In the genomic region with DNA sequence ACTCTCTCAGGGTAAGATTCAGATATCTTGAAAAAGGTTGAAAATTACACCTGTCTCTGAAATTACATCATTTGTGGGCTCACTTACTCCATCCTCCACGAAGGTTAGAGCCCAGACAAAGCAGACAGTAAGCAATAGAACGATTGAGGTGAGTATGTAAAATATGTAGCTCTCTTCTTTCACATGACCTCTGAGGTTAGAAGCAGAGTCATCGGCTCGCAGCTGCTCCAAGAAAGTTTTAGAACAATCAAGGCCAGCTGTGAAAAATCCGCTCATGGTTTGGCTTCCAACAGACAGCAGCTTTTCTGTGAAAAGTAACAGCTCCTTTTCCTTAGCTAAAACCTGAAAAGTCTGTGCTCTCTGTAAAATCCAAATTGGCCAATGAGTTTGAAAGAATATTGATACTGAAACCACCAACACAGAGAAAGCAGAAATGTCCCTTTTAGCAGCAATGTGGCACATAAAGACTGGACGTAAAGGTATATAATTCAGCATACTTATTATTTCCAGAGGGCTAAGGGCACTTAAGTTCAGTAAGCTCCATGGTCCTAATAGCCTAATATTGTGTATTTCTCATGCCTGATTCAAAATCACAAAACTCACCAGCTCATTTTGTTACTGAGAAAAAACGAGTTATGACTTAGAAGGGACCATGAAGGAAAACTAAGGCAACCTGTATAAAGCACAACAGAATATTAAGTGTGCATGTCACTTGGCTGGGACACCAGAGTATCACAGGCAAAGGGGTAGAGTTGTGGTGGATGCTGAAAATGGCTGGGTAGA, we compare ENCODE assay signal across 10 cellular contexts.
DNase-seq lines count a peak whose midpoint lies in the region; ATAC-seq lines count a peak whose summit lies in the region.
"Had no signal": no experiment of that assay in that cellular context is flagged by ENCODE, and none has a peak within 500 bp of the region (broad histone marks: within the 10 kb centered on the region; RNA-seq: fewer than 3 reads in every experiment).

No MANE protein-coding gene starts in this region.

- peak; percentile 27 for ATAC-seq in HG02759 (IDR thresholded peaks at IDR 0.05; ENCODE audit: unreplicated experiment)
- ATAC-seq in stimulated activated memory B cell treated with anti-CD40 and anti-IgM and Interleukin-4, amounts not matched to agents 10 μg/mL and 1 μg/mL and 100 μg/mL, for 72 hours = peak; percentile 62
- ATAC-seq: A549; activated CD8-positive, alpha-beta memory T cell treated with anti-CD3 and anti-CD28 coated beads, Interleukin-2, amount 10 ng/mL, durations not matched to agents 7 days and 5 days had no signal

- no peaks in the 10 kb centered on the region for H3K27me3 Mint-ChIP-seq in activated T-helper 2 cell treated with anti-CD3 and anti-CD28 coated beads, Interferon-gamma antibody, Interleukin-2, Interleukin-4, amounts not matched to agents 10 μg/mL and 5 μg/mL and 100 μg/mL, durations not matched to agents 14 hours and 24 hours and 36 hours (ENCODE audit: low read depth)
- H3K27me3 Mint-ChIP-seq in stimulated activated memory B cell treated with anti-CD40 and anti-IgM and Interleukin-4, amounts not matched to agents 10 μg/mL and 1 μg/mL and 100 μg/mL, for 72 hours = no peaks in the 10 kb centered on the region

- peak overlapping the region; percentile 61 for H3K27ac Mint-ChIP-seq in activated T-helper 2 cell treated with anti-CD3 and anti-CD28 coated beads, Interferon-gamma antibody, Interleukin-2, Interleukin-4, amounts not matched to agents 10 μg/mL and 5 μg/mL and 100 μg/mL, durations not matched to agents 14 hours and 24 hours and 36 hours
- peak overlapping the region; percentile 96 for H3K27ac Mint-ChIP-seq in stimulated activated memory B cell treated with anti-CD40 and anti-IgM and Interleukin-4, amounts not matched to agents 10 μg/mL and 1 μg/mL and 100 μg/mL, for 72 hours
- H3K27ac Mint-ChIP-seq: activated CD8-positive, alpha-beta memory T cell treated with anti-CD3 and anti-CD28 coated beads, Interleukin-2, amount 10 ng/mL, durations not matched to agents 7 days and 5 days had no signal

- intact Hi-C loops in activated T-helper 2 cell treated with anti-CD3 and anti-CD28 coated beads, Interferon-gamma antibody, Interleukin-2, Interleukin-4, amounts not matched to agents 10 μg/mL and 5 μg/mL and 100 μg/mL, durations not matched to agents 14 hours and 24 hours and 36 hours (cut with micrococcal nuclease) = loop anchor here (1.0 to 5.0 kb wide), 2 partner anchors 11 to 36 kb away; no protein-coding TSS in a partner anchor
- intact Hi-C loops in head of caudate nucleus (cut with DNase I) = loop anchor here (10.0 kb wide), 1 partner anchor 53 kb away; no protein-coding TSS in a partner anchor

- H3K36me3 Mint-ChIP-seq in activated T-helper 2 cell treated with anti-CD3 and anti-CD28 coated beads, Interferon-gamma antibody, Interleukin-2, Interleukin-4, amounts not matched to agents 10 μg/mL and 5 μg/mL and 100 μg/mL, durations not matched to agents 14 hours and 24 hours and 36 hours (ENCODE audit: low read depth) = no peaks in the 10 kb centered on the region
- no peaks in the 10 kb centered on the region for H3K36me3 Mint-ChIP-seq in stimulated activated memory B cell treated with anti-CD40 and anti-IgM and Interleukin-4, amounts not matched to agents 10 μg/mL and 1 μg/mL and 100 μg/mL, for 72 hours

- H3K4me1 Mint-ChIP-seq in activated T-helper 2 cell treated with anti-CD3 and anti-CD28 coated beads, Interferon-gamma antibody, Interleukin-2, Interleukin-4, amounts not matched to agents 10 μg/mL and 5 μg/mL and 100 μg/mL, durations not matched to agents 14 hours and 24 hours and 36 hours (ENCODE audit: low read depth) = peaks cover 51% of the 10 kb centered on the region
- H3K4me1 Mint-ChIP-seq in stimulated activated memory B cell treated with anti-CD40 and anti-IgM and Interleukin-4, amounts not matched to agents 10 μg/mL and 1 μg/mL and 100 μg/mL, for 72 hours = peaks cover 67% of the 10 kb centered on the region

- peak; percentile 23 for DNase-seq in activated CD4-positive, alpha-beta T cell treated with anti-CD3 and anti-CD28 coated beads for 48 hours
- no peak for DNase-seq in activated CD4-positive, alpha-beta T cell treated with anti-CD3 and anti-CD28 coated beads, Interleukin-2, amount 50 U/mL, for 1 hour
- no peak for DNase-seq in activated T-helper 2 cell treated with anti-CD3 and anti-CD28 coated beads, Interferon-gamma antibody, Interleukin-2, Interleukin-4, amounts not matched to agents 10 μg/mL and 5 μg/mL and 100 μg/mL, durations not matched to agents 14 hours and 24 hours and 36 hours (ENCODE audit: low spot score)
- DNase-seq in CD1c-positive myeloid dendritic cell (ENCODE audit: extremely low spot score) (no peak), head of caudate nucleus (no peak)
- no peak for DNase-seq in stimulated activated CD4-positive, alpha-beta T cell treated with anti-CD3 and anti-CD28 coated beads, Interleukin-1b, Interleukin-23, amount 100 ng/mL, for 48 hours
- DNase-seq: activated CD8-positive, alpha-beta memory T cell treated with anti-CD3 and anti-CD28 coated beads, Interleukin-2, amount 10 ng/mL, durations not matched to agents 7 days and 5 days had no signal

- no peak overlapping the region for H3K4me3 Mint-ChIP-seq in activated T-helper 2 cell treated with anti-CD3 and anti-CD28 coated beads, Interferon-gamma antibody, Interleukin-2, Interleukin-4, amounts not matched to agents 10 μg/mL and 5 μg/mL and 100 μg/mL, durations not matched to agents 14 hours and 24 hours and 36 hours (ENCODE audit: low read depth)
- H3K4me3 Mint-ChIP-seq in stimulated activated memory B cell treated with anti-CD40 and anti-IgM and Interleukin-4, amounts not matched to agents 10 μg/mL and 1 μg/mL and 100 μg/mL, for 72 hours = peak overlapping the region; percentile 51
- H3K4me3 Mint-ChIP-seq: activated CD8-positive, alpha-beta memory T cell treated with anti-CD3 and anti-CD28 coated beads, Interleukin-2, amount 10 ng/mL, durations not matched to agents 7 days and 5 days had no signal

- no peaks in the 10 kb centered on the region for H3K9me3 Mint-ChIP-seq in activated T-helper 2 cell treated with anti-CD3 and anti-CD28 coated beads, Interferon-gamma antibody, Interleukin-2, Interleukin-4, amounts not matched to agents 10 μg/mL and 5 μg/mL and 100 μg/mL, durations not matched to agents 14 hours and 24 hours and 36 hours
- H3K9me3 Mint-ChIP-seq in stimulated activated memory B cell treated with anti-CD40 and anti-IgM and Interleukin-4, amounts not matched to agents 10 μg/mL and 1 μg/mL and 100 μg/mL, for 72 hours = peaks cover 2% of the 10 kb centered on the region
